25 cellular contexts compared by ENCODE assay signal in genomic region chr6:169409742-169410312, GRCh38.
DNase-seq lines count a peak whose midpoint lies in the region; ATAC-seq and TF ChIP-seq lines count a peak whose summit lies in the region.
"Had no signal": no experiment of that assay in that cellular context is flagged by ENCODE, and none has a peak within 500 bp of the region (broad histone marks: within the 10 kb centered on the region; RNA-seq: fewer than 3 reads in every experiment).

No MANE protein-coding gene starts in this region.

- H3K27ac Mint-ChIP-seq in activated CD8-positive, alpha-beta memory T cell treated with anti-CD3 and anti-CD28 coated beads, Interleukin-2, amount 10 ng/mL, durations not matched to agents 7 days and 5 days = no peak overlapping the region
- no peak overlapping the region for H3K27ac Mint-ChIP-seq in immature natural killer cell
- H3K27ac Mint-ChIP-seq: activated T-cell treated with anti-CD3 and anti-CD28 coated beads, Interleukin-2, amount 50 U/mL, for 24 hours; CD4-positive, alpha-beta memory T cell; progenitor cell of endocrine pancreas; T-cell had no signal

- H3K4me1 Mint-ChIP-seq in activated CD8-positive, alpha-beta memory T cell treated with anti-CD3 and anti-CD28 coated beads, Interleukin-2, amount 10 ng/mL, durations not matched to agents 7 days and 5 days = no peaks in the 10 kb centered on the region
- H3K4me1 Mint-ChIP-seq in immature natural killer cell = no peaks in the 10 kb centered on the region
- H3K4me1 Mint-ChIP-seq: CD4-positive, alpha-beta memory T cell; T-cell had no signal

- H3K36me3 Mint-ChIP-seq in activated CD8-positive, alpha-beta memory T cell treated with anti-CD3 and anti-CD28 coated beads, Interleukin-2, amount 10 ng/mL, durations not matched to agents 7 days and 5 days = no peaks in the 10 kb centered on the region
- peaks cover 0 to 8% (median 2%) of the 10 kb centered on the region in 3 donors for H3K36me3 Mint-ChIP-seq in immature natural killer cell
- H3K36me3 Mint-ChIP-seq: CD4-positive, alpha-beta memory T cell; T-cell had no signal

- ATAC-seq in HG02798 (IDR thresholded peaks at IDR 0.05; ENCODE audit: poor library complexity, unreplicated experiment) = no peak
- no peak for ATAC-seq in activated CD8-positive, alpha-beta memory T cell treated with anti-CD3 and anti-CD28 coated beads, Interleukin-2, amount 10 ng/mL, durations not matched to agents 7 days and 5 days
- ATAC-seq: Right ventricle myocardium inferior, T-cell had no signal

- H3K36me3 ChIP-seq in esophagus muscularis mucosa = no peaks in the 10 kb centered on the region
- H3K36me3 ChIP-seq: HAP-1, sigmoid colon, upper lobe of left lung had no signal

- CTCF ChIA-PET in activated CD8-positive, alpha-beta memory T cell treated with anti-CD3 and anti-CD28 coated beads, Interleukin-2, amount 10 ng/mL, durations not matched to agents 7 days and 5 days (lab: Charles Lee) = no interaction called here

- DNase-seq in AG08395 (ENCODE audit: low spot score) (peak; percentile 24), GDM1 (lab: John Stamatoyannopoulos, UW) (peak; percentile 8), NB4 (ENCODE audit: low read depth) (peak; percentile 76), esophagus muscularis mucosa (ENCODE audit: extremely low spot score) (peak; percentile 81), medulla oblongata (ENCODE audit: extremely low spot score) (no peak), immature natural killer cell (no peak)
- DNase-seq in activated CD8-positive, alpha-beta memory T cell treated with anti-CD3 and anti-CD28 coated beads, Interleukin-2, amount 10 ng/mL, durations not matched to agents 7 days and 5 days = no peak
- DNase-seq: activated CD4-positive, alpha-beta T cell treated with anti-CD3 and anti-CD28 coated beads for 1 hour; activated naive CD4-positive, alpha-beta T cell treated with Interleukin-2 at 50 U/mL for 16 hours; activated T-cell treated with anti-CD3 and anti-CD28 coated beads, Interleukin-2, amount 50 U/mL, for 24 hours; amygdala; caudate nucleus; CD4-positive, alpha-beta memory T cell; DMS153; hypothalamus; Karpas-422; NCI-H1436 treated with DMSO at 0.1 percent for 48 hours; OCI-M1; sigmoid colon; T-cell; upper lobe of left lung had no signal

- H3K4me3 Mint-ChIP-seq in activated CD8-positive, alpha-beta memory T cell treated with anti-CD3 and anti-CD28 coated beads, Interleukin-2, amount 10 ng/mL, durations not matched to agents 7 days and 5 days = no peak overlapping the region
- H3K4me3 Mint-ChIP-seq in immature natural killer cell = no peak overlapping the region
- H3K4me3 Mint-ChIP-seq: activated T-cell treated with anti-CD3 and anti-CD28 coated beads, Interleukin-2, amount 50 U/mL, for 24 hours; T-cell had no signal

- peaks cover 3% of the 10 kb centered on the region for H3K9me3 Mint-ChIP-seq in activated CD8-positive, alpha-beta memory T cell treated with anti-CD3 and anti-CD28 coated beads, Interleukin-2, amount 10 ng/mL, durations not matched to agents 7 days and 5 days (ENCODE audit: low read depth)
- H3K9me3 Mint-ChIP-seq in immature natural killer cell = peaks cover 0 to 11% (median 4%) of the 10 kb centered on the region in 6 donors

- H3K27me3 ChIP-seq in esophagus muscularis mucosa = no peaks in the 10 kb centered on the region
- H3K27me3 ChIP-seq: sigmoid colon, upper lobe of left lung had no signal

- H3K27me3 Mint-ChIP-seq in activated CD8-positive, alpha-beta memory T cell treated with anti-CD3 and anti-CD28 coated beads, Interleukin-2, amount 10 ng/mL, durations not matched to agents 7 days and 5 days = peaks cover 7% of the 10 kb centered on the region
- H3K27me3 Mint-ChIP-seq in immature natural killer cell (ENCODE audit: low read depth in 3 of 3) = peaks cover 2 to 15% (median 4%) of the 10 kb centered on the region in 3 donors
- H3K27me3 Mint-ChIP-seq: progenitor cell of endocrine pancreas had no signal

- H3K4me3 ChIP-seq in NB4 (ENCODE audit: low read depth, low read length) (no peak overlapping the region), esophagus muscularis mucosa (no peak overlapping the region)
- H3K4me3 ChIP-seq: HAP-1, sigmoid colon, upper lobe of left lung had no signal

- no peaks in the 10 kb centered on the region for H3K4me1 ChIP-seq in esophagus muscularis mucosa
- H3K4me1 ChIP-seq: HAP-1, upper lobe of left lung had no signal

- TF ChIP-seq CTCF in NB4 (IDR thresholded peaks at IDR 0.05; ENCODE audit: low read depth, low read length) (no peak), esophagus muscularis mucosa (IDR thresholded peaks at IDR 0.05) (no peak)

- H3K27ac ChIP-seq in esophagus muscularis mucosa (replicated peaks in 1 of 4) = no peak overlapping the region
- H3K27ac ChIP-seq: sigmoid colon, upper lobe of left lung had no signal

- WGBS in esophagus muscularis mucosa = 80% methylated on average over 4 of the region's 4 CpGs

- TF ChIP-seq EP300 in esophagus muscularis mucosa (IDR thresholded peaks at IDR 0.05) = no peak

- intact Hi-C loops in esophagus muscularis mucosa (cut with DNase I) = no loop called here

- peaks cover 0 to 14% (median 10%) of the 10 kb centered on the region in 4 donors for H3K9me3 ChIP-seq in esophagus muscularis mucosa
- H3K9me3 ChIP-seq: HAP-1 had no signal

- no peak for TF ChIP-seq POLR2A in NB4 (IDR thresholded peaks at IDR 0.05; ENCODE audit: extremely low read depth, insufficient read length)
- no peak for TF ChIP-seq POLR2A in esophagus muscularis mucosa (IDR thresholded peaks at IDR 0.05; ENCODE audit: low read depth)

Comparison
In these comparisons a context has a peak if more than half of its experiments do, and no peak if none do; other contexts are left out.
1. DNase-seq: peak in AG08395 (single experiment), GDM1 (single experiment), NB4 (single experiment) and esophagus muscularis mucosa (single experiment); none in medulla oblongata (single experiment), activated CD8-positive, alpha-beta memory T cell treated with anti-CD3 and anti-CD28 coated beads, Interleukin-2, amount 10 ng/mL, durations not matched to agents 7 days and 5 days (single experiment) and immature natural killer cell (0 of 3).